ENCODE assay signal across 8 cellular contexts in the genomic region with DNA sequence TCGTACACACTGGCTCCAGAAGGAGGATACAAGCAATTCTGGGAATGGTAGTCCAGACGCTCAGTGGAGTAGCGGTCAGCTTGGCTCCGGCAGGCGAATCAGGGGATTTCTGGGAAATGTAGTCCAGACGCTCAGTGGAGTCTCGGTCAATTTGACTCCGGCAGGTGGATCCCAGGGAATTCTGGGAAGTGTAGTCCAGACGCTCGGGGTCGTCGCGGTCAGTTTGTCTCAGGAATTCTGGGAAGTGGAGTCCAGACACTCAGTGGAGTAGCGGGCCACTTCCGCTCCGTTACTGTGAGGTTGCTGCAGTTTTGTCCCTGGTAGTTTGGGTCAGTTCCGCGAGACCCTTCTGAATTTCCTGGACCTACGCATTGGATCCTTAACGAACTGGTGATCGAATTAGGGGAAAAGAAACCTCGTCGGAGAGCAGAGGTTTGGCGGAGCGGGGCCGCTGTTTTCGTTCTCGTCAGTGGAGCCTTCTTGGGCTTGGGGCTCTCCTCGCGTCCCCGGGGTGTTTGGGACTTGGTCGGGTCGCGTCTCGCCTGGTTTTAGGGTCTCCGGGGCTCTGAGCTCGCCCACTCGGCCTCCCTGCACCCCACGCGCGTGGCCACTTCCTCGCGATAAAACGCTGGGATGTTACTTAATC. TPM values are rescaled to one million over a fixed set of nuclear protein-coding genes. Genes with fewer than 3 reads are reported as not detected.
A peak's percentile ranks its signal among the peaks of the same experiment; 100 is the strongest.
DNase-seq lines count a peak whose midpoint lies in the region; ATAC-seq, FAIRE-seq and TF ChIP-seq lines count a peak whose summit lies in the region.

ZNF225 (plus strand) TSS at position 262 of the 646 bp plus-strand sequence. CDS start 2,429 bp downstream, outside the sequence.

- no peaks in the 10 kb centered on the region for H3K27me3 ChIP-seq in astrocyte (ENCODE audit: insufficient read depth, low read length)
- H3K27me3 ChIP-seq in right cardiac atrium (ENCODE audit: control insufficient read depth, insufficient read depth) = no peaks in the 10 kb centered on the region
- no peaks in the 10 kb centered on the region for H3K27me3 ChIP-seq in psoas muscle (ENCODE audit: insufficient read depth in 3 of 3, low read length in 2 of 3)

- peak within 1 kb of the TSS; percentile 85 for H3K4me2 ChIP-seq in astrocyte (ENCODE audit: low read length)

- FAIRE-seq in astrocyte (lab: Jason Lieb, UNC) = peak; percentile 91
- no peak for FAIRE-seq in urothelium cell line (lab: Jason Lieb, UNC)

- H3K9me3 Mint-ChIP-seq in astrocyte (ENCODE audit: unreplicated experiment) = peaks cover 1% of the 10 kb centered on the region

- H4K20me1 ChIP-seq in astrocyte (ENCODE audit: insufficient read depth, low read length) = no peaks in the 10 kb centered on the region

- H2AFZ ChIP-seq in astrocyte (ENCODE audit: low read depth, low read length) = peak within 1 kb of the TSS; percentile 86

- H3K4me3 Mint-ChIP-seq in T-helper 17 cell (peak within 1 kb of the TSS; percentile 97), astrocyte (ENCODE audit: unreplicated experiment) (peak within 1 kb of the TSS; percentile 100)

- H3K4me1 Mint-ChIP-seq in T-helper 17 cell (peaks cover 10% of the 10 kb centered on the region), astrocyte (ENCODE audit: low read depth, unreplicated experiment) (peaks cover 4% of the 10 kb centered on the region)

- in situ Hi-C loops in GM13977 (cut with MboI; ENCODE audit: low pct_unique_long_range_greater_than_20kb, low sequenced_read_pairs, unreplicated experiment) = no loop called here

- under 1% methylated on average over 44 of the region's 44 CpGs for WGBS in right cardiac atrium
- WGBS in psoas muscle, 3 donors = 0% methylated on average over 44 of the region's 44 CpGs

- H3K4me1 ChIP-seq in astrocyte (ENCODE audit: insufficient read depth, low read length) = peaks cover 5% of the 10 kb centered on the region
- no peaks in the 10 kb centered on the region for H3K4me1 ChIP-seq in right cardiac atrium (ENCODE audit: control insufficient read depth, insufficient read depth, low read length)
- peaks cover 15% of the 10 kb centered on the region for H3K4me1 ChIP-seq in psoas muscle

- ATAC-seq in HG02852 (IDR thresholded peaks at IDR 0.05; ENCODE audit: unreplicated experiment) = peak; percentile 93
- peak; percentile 100 for ATAC-seq in T-helper 17 cell
- peak; percentile 99 for ATAC-seq in right cardiac atrium
- peak; percentile 99 to 100 (median 100) for ATAC-seq in psoas muscle

- peaks cover 19% of the 10 kb centered on the region for H3K79me2 ChIP-seq in astrocyte (ENCODE audit: insufficient read depth, low read length)

- peak within 1 kb of the TSS; percentile 64 for H3K27ac ChIP-seq in astrocyte (ENCODE audit: low read depth, low read length)
- peak within 1 kb of the TSS; percentile 79 for H3K27ac ChIP-seq in right cardiac atrium (ENCODE audit: low read length)
- peak within 1 kb of the TSS; percentile 88 for H3K27ac ChIP-seq in psoas muscle

- H3K9me3 ChIP-seq in T-helper 17 cell (ENCODE audit: control insufficient read depth, low read length, poor library complexity, severe bottlenecking) (no peaks in the 10 kb centered on the region), astrocyte (ENCODE audit: insufficient read depth, low read depth, low read length) (peaks cover 8% of the 10 kb centered on the region), right cardiac atrium (ENCODE audit: control insufficient read depth, low read length) (no peaks in the 10 kb centered on the region), psoas muscle (peaks cover 40% of the 10 kb centered on the region)

- H3K36me3 Mint-ChIP-seq in T-helper 17 cell (ENCODE audit: low read depth) (peaks cover 2% of the 10 kb centered on the region), astrocyte (ENCODE audit: low read depth, unreplicated experiment) (peaks cover 11% of the 10 kb centered on the region)

- peak; percentile 87 for DNase-seq in GM13977 (ENCODE audit: low spot score)
- DNase-seq in NCI-H146 (lab: John Stamatoyannopoulos, UW) = peak; percentile 99
- peak; percentile 51 to 67 (median 55) for DNase-seq in T-helper 17 cell
- peak; percentile 98 for DNase-seq in astrocyte (ENCODE audit: low read depth)
- peak; percentile 94 to 96 (median 96) for DNase-seq in right cardiac atrium
- peak; percentile 93 to 95 for DNase-seq in psoas muscle
- peak; percentile 94 for DNase-seq in urothelium cell line (ENCODE audit: low spot score)

- H3K36me3 ChIP-seq in astrocyte (ENCODE audit: insufficient read depth, low read length) (peaks cover 4% of the 10 kb centered on the region), psoas muscle (ENCODE audit: insufficient read depth in 1 of 2, low read depth in 1 of 2) (peaks cover 5 to 33% of the 10 kb centered on the region in 2 donors)

- H3K27me3 Mint-ChIP-seq in T-helper 17 cell = no peaks in the 10 kb centered on the region
- H3K27me3 Mint-ChIP-seq in astrocyte (ENCODE audit: low read depth, unreplicated experiment) = no peaks in the 10 kb centered on the region

- H3K9ac ChIP-seq in astrocyte (ENCODE audit: low read length) = peak within 1 kb of the TSS; percentile 89

- H3K4me3 ChIP-seq in astrocyte (ENCODE audit: insufficient read depth, low read depth, low read length) (peak within 1 kb of the TSS; percentile 82), right cardiac atrium (ENCODE audit: low read length) (peak within 1 kb of the TSS; percentile 95), psoas muscle (peak within 1 kb of the TSS; percentile 93)

- intact Hi-C loops in right cardiac atrium (cut with DNase I) = loop anchor here in 2 of 4 donors (2.0 to 10.0 kb wide), 3 partner anchors 18 to 52 kb away; partner anchors contain the start of genes ZNF226 (in 2 of the 2) and ZNF224 (in 1 of the 2)
- intact Hi-C loops in psoas muscle (cut with DNase I) = loop anchor here (2.0 to 10.0 kb wide), 5 partner anchors 18 to 242 kb away; partner anchors contain the start of genes ZNF112 (in 1 of the 2), ZNF223 (in 1 of the 2), ZNF224 (in 1 of the 2) and ZNF226 (in 1 of the 2)

- H3K27ac Mint-ChIP-seq in T-helper 17 cell (peak within 1 kb of the TSS; percentile 85), astrocyte (ENCODE audit: unreplicated experiment) (peak within 1 kb of the TSS; percentile 98)

- TF ChIP-seq CTCF in GM13977 (IDR thresholded peaks at IDR 0.05; ENCODE audit: extremely low read depth, insufficient read depth, missing control alignments) = no peak
- TF ChIP-seq CTCF in astrocyte (IDR thresholded peaks at IDR 0.05; ENCODE audit: insufficient read depth, low read depth, low read length) = no peak
- TF ChIP-seq CTCF in psoas muscle (IDR thresholded peaks at IDR 0.05) = peak; percentile 10

RNA-seq across cellular contexts. Expression of gene ZNF225, which starts in this region (rescaled TPM):
- 1 to 10 TPM in 1 of 2 donors, under 1 TPM in 1; 0.63 to 1.7 TPM for total RNA-seq in T-helper 17 cell
- total RNA-seq in astrocyte = 4.5 and 4.7 TPM in 2 replicates
- total RNA-seq in right cardiac atrium = 1 to 10 TPM; 3.6 to 4.2 (median 3.9) TPM
- polyA plus RNA-seq in right cardiac atrium = 1.9 TPM
- total RNA-seq in psoas muscle = 1 to 10 TPM in 3 of 4 donors, under 1 TPM in 1; 0.61 to 2.9 (median 1.4) TPM
- polyA plus RNA-seq in psoas muscle = 1 to 10 TPM in 1 of 3 donors, under 1 TPM in 2; 0.46 to 1.4 (median 0.66) TPM

Comparison
In these comparisons a context has a peak if more than half of its experiments do, and no peak if none do; other contexts are left out.
1. Peak in every context shown above with its lines: DNase-seq, ATAC-seq, H3K4me3 ChIP-seq and H3K27ac ChIP-seq.